1 cellular context compared by ENCODE assay signal in the genomic region with DNA sequence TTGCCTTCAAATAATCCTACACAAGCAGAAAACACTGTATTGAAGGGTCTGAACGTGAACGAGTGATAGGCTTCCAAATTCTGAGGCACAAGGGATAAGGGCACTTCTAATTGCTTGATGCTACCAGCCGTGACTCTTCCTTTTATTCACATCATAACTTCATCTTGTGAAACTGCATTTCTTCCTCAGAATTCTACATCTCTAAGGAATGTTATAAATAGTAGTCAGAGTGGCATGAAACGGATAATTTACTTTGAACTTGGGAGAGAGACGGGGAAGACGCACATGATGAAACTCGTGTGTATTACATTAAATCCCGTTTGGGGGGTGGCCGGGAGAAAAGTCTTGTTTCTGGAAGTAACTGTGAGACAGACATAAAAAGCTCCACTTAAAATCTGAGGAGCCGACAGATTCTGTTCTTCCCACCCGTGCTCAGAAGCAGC.
TF ChIP-seq lines count a peak whose summit lies in the region.

No MANE protein-coding gene starts in this region.

TF ChIP-seq in HCT116, 20 proteins besides CTCF, POLR2A, EP300 and RAD21 (continued from another document):
- TF ChIP-seq, protein P1, sequence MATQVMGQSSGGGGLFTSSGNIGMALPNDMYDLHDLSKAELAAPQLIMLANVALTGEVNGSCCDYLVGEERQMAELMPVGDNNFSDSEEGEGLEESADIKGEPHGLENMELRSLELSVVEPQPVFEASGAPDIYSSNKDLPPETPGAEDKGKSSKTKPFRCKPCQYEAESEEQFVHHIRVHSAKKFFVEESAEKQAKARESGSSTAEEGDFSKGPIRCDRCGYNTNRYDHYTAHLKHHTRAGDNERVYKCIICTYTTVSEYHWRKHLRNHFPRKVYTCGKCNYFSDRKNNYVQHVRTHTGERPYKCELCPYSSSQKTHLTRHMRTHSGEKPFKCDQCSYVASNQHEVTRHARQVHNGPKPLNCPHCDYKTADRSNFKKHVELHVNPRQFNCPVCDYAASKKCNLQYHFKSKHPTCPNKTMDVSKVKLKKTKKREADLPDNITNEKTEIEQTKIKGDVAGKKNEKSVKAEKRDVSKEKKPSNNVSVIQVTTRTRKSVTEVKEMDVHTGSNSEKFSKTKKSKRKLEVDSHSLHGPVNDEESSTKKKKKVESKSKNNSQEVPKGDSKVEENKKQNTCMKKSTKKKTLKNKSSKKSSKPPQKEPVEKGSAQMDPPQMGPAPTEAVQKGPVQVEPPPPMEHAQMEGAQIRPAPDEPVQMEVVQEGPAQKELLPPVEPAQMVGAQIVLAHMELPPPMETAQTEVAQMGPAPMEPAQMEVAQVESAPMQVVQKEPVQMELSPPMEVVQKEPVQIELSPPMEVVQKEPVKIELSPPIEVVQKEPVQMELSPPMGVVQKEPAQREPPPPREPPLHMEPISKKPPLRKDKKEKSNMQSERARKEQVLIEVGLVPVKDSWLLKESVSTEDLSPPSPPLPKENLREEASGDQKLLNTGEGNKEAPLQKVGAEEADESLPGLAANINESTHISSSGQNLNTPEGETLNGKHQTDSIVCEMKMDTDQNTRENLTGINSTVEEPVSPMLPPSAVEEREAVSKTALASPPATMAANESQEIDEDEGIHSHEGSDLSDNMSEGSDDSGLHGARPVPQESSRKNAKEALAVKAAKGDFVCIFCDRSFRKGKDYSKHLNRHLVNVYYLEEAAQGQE (IDR thresholded peaks at IDR 0.05; ENCODE audit: low read depth), result no peak
- TF ChIP-seq EZH2phosphoT487 (IDR thresholded peaks at IDR 0.05; ENCODE audit: borderline replicate concordance) (no peak), ZNF274 (IDR thresholded peaks at IDR 0.05; ENCODE audit: low read depth, low read length) (no peak), ZFX (IDR thresholded peaks at IDR 0.05) (no peak), CEBPB (IDR thresholded peaks at IDR 0.05; ENCODE audit: low read depth) (no peak), SP1 (IDR thresholded peaks at IDR 0.05; ENCODE audit: low read depth) (no peak), JUND (IDR thresholded peaks at IDR 0.05) (no peak), CBX3 (IDR thresholded peaks at IDR 0.05; ENCODE audit: low read depth) (no peak), ATF3 (IDR thresholded peaks at IDR 0.05) (no peak), SRF (IDR thresholded peaks at IDR 0.05; ENCODE audit: low read depth) (no peak), POLR2AphosphoS5 (IDR thresholded peaks at IDR 0.05; ENCODE audit: low read depth, low read length) (no peak), ZBTB33 (IDR thresholded peaks at IDR 0.05; ENCODE audit: extremely low read depth, insufficient replicate concordance, low read length) (no peak), ELF1 (IDR thresholded peaks at IDR 0.05; ENCODE audit: borderline replicate concordance, low read depth) (no peak), EZH2 (IDR thresholded peaks at IDR 0.05) (no peak), TCF7L2 (IDR thresholded peaks at IDR 0.05; ENCODE audit: borderline replicate concordance, extremely low read depth, insufficient read depth, insufficient read length) (no peak)
- TF ChIP-seq, protein P2, sequence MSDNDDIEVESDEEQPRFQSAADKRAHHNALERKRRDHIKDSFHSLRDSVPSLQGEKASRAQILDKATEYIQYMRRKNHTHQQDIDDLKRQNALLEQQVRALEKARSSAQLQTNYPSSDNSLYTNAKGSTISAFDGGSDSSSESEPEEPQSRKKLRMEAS (IDR thresholded peaks at IDR 0.05), result no peak
